Comparison of ENCODE assay signal across 11 cellular contexts in the genomic region with DNA sequence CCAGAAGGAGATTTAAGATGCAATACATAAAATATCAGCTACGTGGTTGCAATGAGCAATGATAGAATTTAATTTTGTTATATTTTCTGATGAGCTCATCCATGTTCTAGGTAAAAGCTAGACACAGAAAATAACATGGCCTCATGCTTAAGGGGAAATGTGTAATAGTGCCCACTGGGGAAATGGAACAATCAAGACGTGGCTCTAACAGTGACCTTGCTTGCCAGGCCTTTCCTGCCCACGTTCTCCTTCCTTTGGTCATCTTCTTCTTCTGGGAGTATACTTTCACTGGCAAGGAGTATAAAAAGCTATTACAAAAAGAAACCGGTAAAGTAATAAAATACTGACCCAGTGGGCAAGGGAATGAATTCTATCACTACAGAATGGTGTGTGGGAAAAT.
"Had no signal": no experiment of that assay in that cellular context is flagged by ENCODE, and none has a peak within 500 bp of the region (broad histone marks: within the 10 kb centered on the region; RNA-seq: fewer than 3 reads in every experiment).

No MANE protein-coding gene starts in this region.

- H2AFZ ChIP-seq: GM23248, GM23338 had no signal

- FAIRE-seq: H1, H54 had no signal

- H3K36me3 ChIP-seq: HAP-1 had no signal

- H3K4me2 ChIP-seq: GM23338 had no signal

- H3K4me3 ChIP-seq: GM23248, GM23338, HAP-1 had no signal

- H3K27ac ChIP-seq: GM23248 had no signal

- DNase-seq: GM23248, GOT3, H7, H9, HCEC 1CT, HFFc6 had no signal

- ATAC-seq: GM23338, HCT116 had no signal

- H3K9ac ChIP-seq: GM23248 had no signal
